ENCODE assay signal across 8 cellular contexts in genomic region chr6:41072836-41073202, GRCh38. TPM values are rescaled to one million over a fixed set of nuclear protein-coding genes. Genes with fewer than 3 reads are reported as not detected.
DNase-seq lines count a peak whose midpoint lies in the region; ATAC-seq and TF ChIP-seq lines count a peak whose summit lies in the region.

TSS of gene NFYA (plus strand) at chr6:41072974. CDS start at chr6:41079090, 6,116 bp downstream.

- in situ Hi-C loops in mammary epithelial cell (cut with MboI; ENCODE audit: low sequenced_read_pairs in 2 of 2): no loop called here

- no TSS peak for BruUV-seq in mammary epithelial cell (replicated peaks; lab: Mats Ljungman, UMichigan)

- peaks cover 5 to 42% of the 10 kb centered on the region in 2 donors for H3K36me3 Mint-ChIP-seq in CD4-positive, alpha-beta memory T cell

- H2AFZ ChIP-seq in mammary epithelial cell (ENCODE audit: low read depth, low read length): peak within 1 kb of the TSS; percentile 91

- under 1% methylated on average over 16 of the region's 37 CpGs for WGBS in mammary epithelial cell (ENCODE audit: low coverage, missing lambda C conversion rate)

- peak within 1 kb of the TSS; percentile 90 to 99 (median 98) for H3K27ac Mint-ChIP-seq in CD4-positive, alpha-beta memory T cell

- ATAC-seq in GM19397 (IDR thresholded peaks at IDR 0.05; ENCODE audit: unreplicated experiment) (peak; percentile 59), HG03439 (IDR thresholded peaks at IDR 0.05; ENCODE audit: unreplicated experiment) (peak; percentile 59)

- peak within 1 kb of the TSS; percentile 59 to 94 for H3K4me3 ChIP-seq in CD4-positive, alpha-beta memory T cell (ENCODE audit: low read length in 2 of 2)
- peak within 1 kb of the TSS; percentile 90 to 92 (median 91) for H3K4me3 ChIP-seq in mammary epithelial cell (replicated peaks in 1 of 3; ENCODE audit: insufficient read depth in 1 of 3, low read depth in 2 of 3, low read length in 3 of 3)

- no peaks in the 10 kb centered on the region for H4K20me1 ChIP-seq in mammary epithelial cell (ENCODE audit: insufficient read depth, low read length)

- H3K9me3 ChIP-seq in CD4-positive, alpha-beta memory T cell (ENCODE audit: control insufficient read depth in 1 of 2, low read length in 2 of 2): no peaks in the 10 kb centered on the region
- no peaks in the 10 kb centered on the region for H3K9me3 ChIP-seq in mammary epithelial cell (replicated peaks; ENCODE audit: insufficient read depth, low read length)

- peaks cover 55% of the 10 kb centered on the region for H3K79me2 ChIP-seq in mammary epithelial cell (ENCODE audit: insufficient read depth, low read length)

- H3K4me1 ChIP-seq in CD4-positive, alpha-beta memory T cell (ENCODE audit: insufficient read depth, low read length): peaks cover 47% of the 10 kb centered on the region
- H3K4me1 ChIP-seq in mammary epithelial cell (ENCODE audit: insufficient read depth, low read length): peaks cover 28% of the 10 kb centered on the region

- no peaks in the 10 kb centered on the region for H3K27me3 Mint-ChIP-seq in CD4-positive, alpha-beta memory T cell

- no peak for DNase-seq in CD4-positive, alpha-beta memory T cell
- DNase-seq in SW 1271 (lab: John Stamatoyannopoulos, UW): peak; percentile 100
- no peak for DNase-seq in mammary epithelial cell
- peak; percentile 93 for DNase-seq in iPS-NIHi11 (ENCODE audit: low spot score)
- peak; percentile 100 for DNase-seq in stimulated activated CD4-positive, alpha-beta T cell treated with anti-CD3 and anti-CD28 coated beads, Interleukin-2, amount 100 ng/mL, for 4 hours (ENCODE audit: low read depth)
- no peak for DNase-seq in foreskin melanocyte

- CTCF ChIA-PET in CD4-positive, alpha-beta memory T cell (lab: Charles Lee; ENCODE audit: partially characterized antibody): interaction anchor here (0.8 to 1.5 kb wide), 5 partner anchors 10 to 128 kb away, joined by 3 to 9 read pairs (median 3); partner anchors contain the start of gene TREML2
- CTCF ChIA-PET in mammary epithelial cell (lab: Charles Lee; ENCODE audit: low non-redundant PET): interaction anchor here (0.6 to 0.7 kb wide), 2 partner anchors 223 to 298 kb away, joined by 3 to 6 read pairs; no protein-coding TSS in a partner anchor

- peaks cover 10% of the 10 kb centered on the region for H3K36me3 ChIP-seq in CD4-positive, alpha-beta memory T cell (ENCODE audit: insufficient read depth, low read length)
- peaks cover 5% of the 10 kb centered on the region for H3K36me3 ChIP-seq in mammary epithelial cell (ENCODE audit: insufficient read depth, low read length)

- no peak for TF ChIP-seq CTCF in mammary epithelial cell (conservative IDR thresholded peaks at IDR 0.05 in 1 of 2, IDR thresholded peaks at IDR 0.05 in 1 of 2; ENCODE audit: extremely low read depth in 1 of 2, insufficient read depth in 1 of 2, low read depth in 1 of 2, low read length in 2 of 2)

- peak within 1 kb of the TSS; percentile 97 for H3K27ac ChIP-seq in CD4-positive, alpha-beta memory T cell (ENCODE audit: low read depth, low read length)
- peak within 1 kb of the TSS; percentile 93 for H3K27ac ChIP-seq in mammary epithelial cell (ENCODE audit: insufficient read depth, low read depth, low read length)

- H3K4me2 ChIP-seq in mammary epithelial cell (ENCODE audit: insufficient read depth, low read depth, low read length): peak within 1 kb of the TSS; percentile 94

- H3K9me3 Mint-ChIP-seq in CD4-positive, alpha-beta memory T cell: peaks cover 0 to 5% (median 0%) of the 10 kb centered on the region in 8 donors

- intact Hi-C loops in CD4-positive, alpha-beta memory T cell (cut with micrococcal nuclease): loop anchor here (1.0 to 5.0 kb wide), 7 partner anchors 44 to 1958 kb away; partner anchors contain the start of genes SAYSD1 and TFEB
- intact Hi-C loops in mammary epithelial cell (cut with micrococcal nuclease): loop anchor here (1.0 to 2.0 kb wide), 3 partner anchors 36 to 246 kb away; no protein-coding TSS in a partner anchor

- H3K4me3 Mint-ChIP-seq in CD4-positive, alpha-beta memory T cell: peak within 1 kb of the TSS; percentile 92 to 98 (median 97)

- peak within 1 kb of the TSS; percentile 95 for H3K9ac ChIP-seq in mammary epithelial cell (ENCODE audit: insufficient read depth, low read length)

- no peaks in the 10 kb centered on the region for H3K27me3 ChIP-seq in CD4-positive, alpha-beta memory T cell (ENCODE audit: insufficient read depth, low read length)
- no peaks in the 10 kb centered on the region for H3K27me3 ChIP-seq in mammary epithelial cell (ENCODE audit: insufficient read depth, low read length)

- dilution Hi-C loops in mammary epithelial cell (cut with HindIII; ENCODE audit: low sequenced_read_pairs): no loop called here

- peaks cover 37 to 64% (median 48%) of the 10 kb centered on the region in 4 donors for H3K4me1 Mint-ChIP-seq in CD4-positive, alpha-beta memory T cell

- POLR2A ChIA-PET in CD4-positive, alpha-beta memory T cell (lab: Charles Lee; ENCODE audit: partially characterized antibody): interaction anchor here (0.6 to 3.0 kb wide), 9 partner anchors 8 to 128 kb away, joined by 3 to 24 read pairs (median 5); partner anchors contain the start of genes TREML2 and UNC5CL

RNA-seq across cellular contexts. Expression of gene NFYA, which starts in this region (rescaled TPM):
- 10 to 100 TPM; 56.7 to 56.9 TPM for total RNA-seq in CD4-positive, alpha-beta memory T cell
- 10 to 100 TPM; 10.7 to 27.7 TPM for polyA plus RNA-seq in CD4-positive, alpha-beta memory T cell
- total RNA-seq in mammary epithelial cell: 10 to 100 TPM; 18.5 to 29.1 TPM
- 12.5 TPM for polyA plus RNA-seq in mammary epithelial cell
- 20.7 TPM for polyA minus RNA-seq in mammary epithelial cell

Comparison
In these comparisons a context has a peak if more than half of its experiments do, and no peak if none do; other contexts are left out.
1. DNase-seq: peak in SW 1271 (2 of 2), iPS-NIHi11 (single experiment) and stimulated activated CD4-positive, alpha-beta T cell treated with anti-CD3 and anti-CD28 coated beads, Interleukin-2, amount 100 ng/mL, for 4 hours (single experiment); none in CD4-positive, alpha-beta memory T cell (0 of 5), mammary epithelial cell (single experiment) and foreskin melanocyte (single experiment).